In genomic region chr6:84785676-84786075, GRCh38 we compare ENCODE assay signal across 24 cellular contexts. TPM values are rescaled to one million over a fixed set of nuclear protein-coding genes. Genes with fewer than 3 reads are reported as not detected.
"Had no signal": no experiment of that assay in that cellular context is flagged by ENCODE, and none has a peak within 500 bp of the region (broad histone marks: within the 10 kb centered on the region; RNA-seq: fewer than 3 reads in every experiment).

No MANE protein-coding gene starts in this region.

- H3K27ac ChIP-seq: RWPE1 had no signal

- H3K4me3 Mint-ChIP-seq: activated CD4-positive, alpha-beta memory T cell treated with anti-CD3 and anti-CD28 coated beads, Interleukin-2, amount 10 ng/mL, durations not matched to agents 7 days and 5 days; activated CD4-positive, alpha-beta T cell treated with anti-CD3 and anti-CD28 coated beads, Interleukin-2, amount 10 ng/mL, durations not matched to agents 7 days and 5 days; activated naive CD4-positive, alpha-beta T cell treated with anti-CD3 and anti-CD28 coated beads, Interleukin-2, amount 10 ng/mL, durations not matched to agents 7 days and 5 days; activated naive CD8-positive, alpha-beta T cell treated with anti-CD3 and anti-CD28 coated beads for 36 hours; T-helper 1 cell treated with Interleukin-12 subunit alpha and Interleukin-12 subunit beta and Interleukin-4 antibody, amounts not matched to agents 30 μg/mL and 1 μg/mL, for 36 hours had no signal

- H3K4me1 Mint-ChIP-seq: activated CD4-positive, alpha-beta memory T cell treated with anti-CD3 and anti-CD28 coated beads, Interleukin-2, amount 10 ng/mL, durations not matched to agents 7 days and 5 days; activated CD4-positive, alpha-beta T cell treated with anti-CD3 and anti-CD28 coated beads, Interleukin-2, amount 10 ng/mL, durations not matched to agents 7 days and 5 days; activated naive CD4-positive, alpha-beta T cell treated with anti-CD3 and anti-CD28 coated beads, Interleukin-2, amount 10 ng/mL, durations not matched to agents 7 days and 5 days; activated naive CD8-positive, alpha-beta T cell treated with anti-CD3 and anti-CD28 coated beads for 36 hours had no signal

- H3K9me3 Mint-ChIP-seq: activated CD4-positive, alpha-beta memory T cell treated with anti-CD3 and anti-CD28 coated beads, Interleukin-2, amount 10 ng/mL, durations not matched to agents 7 days and 5 days; activated CD4-positive, alpha-beta T cell treated with anti-CD3 and anti-CD28 coated beads, Interleukin-2, amount 10 ng/mL, durations not matched to agents 7 days and 5 days; activated naive CD4-positive, alpha-beta T cell treated with anti-CD3 and anti-CD28 coated beads, Interleukin-2, amount 10 ng/mL, durations not matched to agents 7 days and 5 days; activated naive CD8-positive, alpha-beta T cell treated with anti-CD3 and anti-CD28 coated beads for 36 hours; activated T-helper 2 cell treated with anti-CD3 and anti-CD28 coated beads, Interferon-gamma antibody, Interleukin-2, Interleukin-4, amounts not matched to agents 10 μg/mL and 5 μg/mL and 100 μg/mL, durations not matched to agents 14 hours and 24 hours and 36 hours; T-helper 1 cell treated with Interleukin-12 subunit alpha and Interleukin-12 subunit beta and Interleukin-4 antibody, amounts not matched to agents 30 μg/mL and 1 μg/mL, for 36 hours had no signal

- H3K27me3 Mint-ChIP-seq: activated CD4-positive, alpha-beta memory T cell treated with anti-CD3 and anti-CD28 coated beads, Interleukin-2, amount 10 ng/mL, durations not matched to agents 7 days and 5 days; activated CD4-positive, alpha-beta T cell treated with anti-CD3 and anti-CD28 coated beads, Interleukin-2, amount 10 ng/mL, durations not matched to agents 7 days and 5 days; activated naive CD4-positive, alpha-beta T cell treated with anti-CD3 and anti-CD28 coated beads, Interleukin-2, amount 10 ng/mL, durations not matched to agents 7 days and 5 days had no signal

- H3K36me3 Mint-ChIP-seq: activated naive CD4-positive, alpha-beta T cell treated with anti-CD3 and anti-CD28 coated beads, Interleukin-2, amount 10 ng/mL, durations not matched to agents 7 days and 5 days; activated naive CD8-positive, alpha-beta T cell treated with anti-CD3 and anti-CD28 coated beads for 36 hours had no signal

- H3K27ac Mint-ChIP-seq: activated CD4-positive, alpha-beta memory T cell treated with anti-CD3 and anti-CD28 coated beads, Interleukin-2, amount 10 ng/mL, durations not matched to agents 7 days and 5 days; activated CD4-positive, alpha-beta T cell treated with anti-CD3 and anti-CD28 coated beads, Interleukin-2, amount 10 ng/mL, durations not matched to agents 7 days and 5 days; activated naive CD4-positive, alpha-beta T cell treated with anti-CD3 and anti-CD28 coated beads, Interleukin-2, amount 10 ng/mL, durations not matched to agents 7 days and 5 days; activated naive CD8-positive, alpha-beta T cell treated with anti-CD3 and anti-CD28 coated beads for 36 hours; activated T-helper 2 cell treated with anti-CD3 and anti-CD28 coated beads, Interferon-gamma antibody, Interleukin-2, Interleukin-4, amounts not matched to agents 10 μg/mL and 5 μg/mL and 100 μg/mL, durations not matched to agents 14 hours and 24 hours and 36 hours; T-helper 1 cell treated with Interleukin-12 subunit alpha and Interleukin-12 subunit beta and Interleukin-4 antibody, amounts not matched to agents 30 μg/mL and 1 μg/mL, for 36 hours had no signal

- DNase-seq: activated CD4-positive, alpha-beta memory T cell treated with anti-CD3 and anti-CD28 coated beads, Interleukin-2, amount 10 ng/mL, durations not matched to agents 7 days and 5 days; activated CD4-positive, alpha-beta T cell treated with anti-CD3 and anti-CD28 coated beads, Interleukin-2, amount 10 ng/mL, durations not matched to agents 7 days and 5 days; activated CD4-positive, CD25-positive, alpha-beta regulatory T cell; activated gamma-delta T cell treated with Interleukin-2 at 50 U/mL for 16 hours; activated naive CD4-positive, alpha-beta T cell treated with anti-CD3 and anti-CD28 coated beads, Interleukin-2, amount 10 ng/mL, durations not matched to agents 7 days and 5 days; activated naive CD8-positive, alpha-beta T cell treated with anti-CD3 and anti-CD28 coated beads for 36 hours; activated T-cell treated with anti-CD3 and anti-CD28 coated beads for 4 hours; activated T-cell treated with anti-CD3 and anti-CD28 coated beads, Interleukin-2, amount 50 U/mL, for 48 hours; caudate nucleus; MM.1S; NCI-H1105; NCI-H1436; NCI-H1694 treated with DMSO at 0.1 percent for 48 hours; NCI-H2029 treated with DMSO at 0.1 percent for 48 hours; NCI-H510A treated with DMSO at 0.1 percent for 48 hours; NCI-H69; NK-92 treated with Interleukin-12 subunit alpha and Interleukin-12 subunit beta, amount 100 ng/mL, for 24 hours; OCI-M1; SHP77 treated with DMSO at 0.1 percent for 48 hours; T-helper 9 cell had no signal

RNA-seq across cellular contexts. Expression of gene TBX18, which starts 21.3 kb away (rescaled TPM):
- total RNA-seq: activated CD4-positive, alpha-beta memory T cell treated with anti-CD3 and anti-CD28 coated beads, Interleukin-2, amount 10 ng/mL, durations not matched to agents 7 days and 5 days; activated CD4-positive, alpha-beta T cell treated with anti-CD3 and anti-CD28 coated beads, Interleukin-2, amount 10 ng/mL, durations not matched to agents 7 days and 5 days; activated CD8-positive, alpha-beta memory T cell treated with anti-CD3 and anti-CD28 coated beads for 36 hours; activated naive CD8-positive, alpha-beta T cell treated with anti-CD3 and anti-CD28 coated beads for 36 hours; activated T-helper 2 cell treated with anti-CD3 and anti-CD28 coated beads, Interferon-gamma antibody, Interleukin-2, Interleukin-4, amounts not matched to agents 10 μg/mL and 5 μg/mL and 100 μg/mL, durations not matched to agents 14 hours and 24 hours and 36 hours had no signal
